ENCODE assay signal across 8 cellular contexts in the genomic region with DNA sequence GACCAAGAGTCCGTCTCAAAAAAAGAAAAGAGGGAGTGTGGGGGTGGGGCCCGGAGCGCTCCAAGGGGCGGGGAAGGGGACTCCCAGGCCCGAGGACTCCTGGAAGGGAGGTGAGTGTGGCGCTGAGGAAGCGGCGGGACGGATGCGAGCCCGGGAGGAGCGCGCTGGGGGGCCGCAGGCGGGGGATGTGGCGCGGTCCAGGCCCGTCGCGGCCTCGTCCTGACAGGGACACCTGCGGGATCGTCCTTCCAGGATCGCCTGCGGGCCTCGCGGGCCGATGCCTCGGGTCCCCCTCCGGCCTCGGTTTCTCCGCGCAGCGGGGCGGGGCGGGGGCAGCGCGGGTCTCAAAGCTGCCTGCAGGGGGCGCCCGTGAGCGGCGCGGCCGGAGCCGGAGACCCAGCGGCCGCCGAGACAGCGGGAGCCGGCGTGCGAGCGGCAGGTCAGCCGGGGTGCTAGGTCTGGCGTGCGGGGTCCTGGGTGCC. TPM values are rescaled to one million over a fixed set of nuclear protein-coding genes. Genes with fewer than 3 reads are reported as not detected.
DNase-seq lines count a peak whose midpoint lies in the region; ATAC-seq and TF ChIP-seq lines count a peak whose summit lies in the region.

No MANE protein-coding gene starts in this region.

- H3K4me3 ChIP-seq in Panc1 (ENCODE audit: low read depth in 2 of 2, low read length in 2 of 2) (peak overlapping the region; percentile 39 to 49), cardiac muscle cell (peak overlapping the region; percentile 52), retinal pigment epithelial cell (ENCODE audit: low read length) (no peak overlapping the region)

- no peaks in the 10 kb centered on the region for H3K27me3 ChIP-seq in Panc1 (ENCODE audit: control insufficient read depth, insufficient read depth, low read length)
- H3K27me3 ChIP-seq in cardiac muscle cell, result peaks cover 13% of the 10 kb centered on the region

- no peaks in the 10 kb centered on the region for H3K36me3 ChIP-seq in Panc1 (ENCODE audit: control insufficient read depth, insufficient read depth, low read length)
- no peaks in the 10 kb centered on the region for H3K36me3 ChIP-seq in cardiac muscle cell

- TF ChIP-seq CTCF in Panc1 (IDR thresholded peaks at IDR 0.05) (peak; percentile 96), cardiac muscle cell (IDR thresholded peaks at IDR 0.05; ENCODE audit: low read depth, low read length) (peak; percentile 62), retinal pigment epithelial cell (conservative IDR thresholded peaks at IDR 0.05; ENCODE audit: low read depth, low read length) (peak; percentile 57)

- CTCF ChIA-PET in Panc1 (lab: Charles Lee), result interaction anchor here (0.5 to 0.7 kb wide), 2 partner anchors 15 to 289 kb away, joined by 3 to 9 read pairs; no protein-coding TSS in a partner anchor

- in situ Hi-C loops in Panc1 (cut with HindIII; ENCODE audit: low pct_unique_long_range_greater_than_20kb, low sequenced_read_pairs), result no loop called here

- H3K27ac ChIP-seq in Panc1 (ENCODE audit: low read length) (no peak overlapping the region), cardiac muscle cell (no peak overlapping the region)

- peaks cover 14% of the 10 kb centered on the region for H3K4me1 ChIP-seq in Panc1 (ENCODE audit: control insufficient read depth, insufficient read depth, low read length)
- no peaks in the 10 kb centered on the region for H3K4me1 ChIP-seq in cardiac muscle cell (ENCODE audit: low read depth)

- H3K9me3 ChIP-seq in Panc1 (ENCODE audit: control insufficient read depth, insufficient read depth, low read depth, low read length) (no peaks in the 10 kb centered on the region), cardiac muscle cell (ENCODE audit: low read depth) (no peaks in the 10 kb centered on the region)

- BruUV-seq in Panc1 (replicated peaks; lab: Mats Ljungman, UMichigan), result no TSS peak

- DNase-seq in DMS 273 (lab: John Stamatoyannopoulos, UW; ENCODE audit: unreplicated experiment), result peak; percentile 65
- DNase-seq in DMS 273 treated with DMSO at 0.1 percent for 48 hours (lab: John Stamatoyannopoulos, UW), result no peak
- no peak for DNase-seq in Panc1 (ENCODE audit: low read depth, low spot score)
- DNase-seq in activated gamma-delta T cell treated with anti-CD3 and anti-CD28 coated beads, Interleukin-2, amount 50 U/mL, for 16 hours (ENCODE audit: low read depth), result peak; percentile 52
- DNase-seq in cardiac muscle cell (ENCODE audit: low read depth in 1 of 2, low spot score in 1 of 2), result peak; percentile 46 to 74
- DNase-seq in retinal pigment epithelial cell (ENCODE audit: low read depth), result no peak
- no peak for DNase-seq in NK-92 (lab: John Stamatoyannopoulos, UW; ENCODE audit: unreplicated experiment)

- POLR2A ChIA-PET in Panc1 (lab: Charles Lee), result no interaction called here

- ATAC-seq in Panc1, result peak; percentile 80
- no peak for ATAC-seq in HG02981 (IDR thresholded peaks at IDR 0.05; ENCODE audit: unreplicated experiment)

- intact Hi-C loops in Panc1 (cut with micrococcal nuclease; ENCODE audit: unreplicated experiment), result loop anchor here (5.0 kb wide), 1 partner anchor 79 kb away; no protein-coding TSS in a partner anchor

RNA-seq across cellular contexts. Expression of a gene that starts 3.8 kb away (rescaled TPM):
- total RNA-seq in Panc1 (2021; ENCODE audit: unreplicated experiment), result 11.5 TPM
- polyA plus RNA-seq in Panc1 (2012; ENCODE audit: insufficient read length), result 8.2 TPM
- total RNA-seq in cardiac muscle cell, result 9.1 and 13.7 TPM in 2 replicates
- polyA plus RNA-seq in cardiac muscle cell, result 4.0 and 5.9 TPM in 2 replicates

Comparison
In these comparisons a context has a peak if more than half of its experiments do, and no peak if none do; other contexts are left out.
1. DNase-seq: peak in DMS 273 (single experiment), activated gamma-delta T cell treated with anti-CD3 and anti-CD28 coated beads, Interleukin-2, amount 50 U/mL, for 16 hours (single experiment) and cardiac muscle cell (2 of 2); none in DMS 273 treated with DMSO at 0.1 percent for 48 hours (single experiment), Panc1 (single experiment), retinal pigment epithelial cell (single experiment) and NK-92 (single experiment).
2. Peak in every context shown above with its lines, with median percentiles within 50 percentile points of each other: CTCF ChIP-seq.